Comparison of ENCODE assay signal across 8 cellular contexts in genomic region chr9:131727795-131728545, GRCh38. TPM values are rescaled to one million over a fixed set of nuclear protein-coding genes. Genes with fewer than 3 reads are reported as not detected.
A peak's percentile ranks its signal among the peaks of the same experiment; 100 is the strongest.
DNase-seq lines count a peak whose midpoint lies in the region; ATAC-seq, FAIRE-seq and TF ChIP-seq lines count a peak whose summit lies in the region.

No MANE protein-coding gene starts in this region.

- H3K4me1 ChIP-seq in keratinocyte (ENCODE audit: control insufficient read depth, extremely low read depth, insufficient read depth, low read length), result peaks cover 59% of the 10 kb centered on the region
- H3K4me1 ChIP-seq in upper lobe of right lung, result peaks cover 66% of the 10 kb centered on the region

- H3K36me3 ChIP-seq in keratinocyte (ENCODE audit: control insufficient read depth in 2 of 2, extremely low read depth in 1 of 2, insufficient read depth in 2 of 2, low read length in 2 of 2) (no peaks in the 10 kb centered on the region), upper lobe of right lung (no peaks in the 10 kb centered on the region)

- H3K4me2 ChIP-seq in keratinocyte (ENCODE audit: control insufficient read depth, extremely low read depth, insufficient read depth, low read depth, low read length), result peak overlapping the region; percentile 63

- dilution Hi-C loops in keratinocyte (cut with MboI; ENCODE audit: extremely low pct_ligation_motif_present, low sequenced_read_pairs), result no loop called here

- peaks cover 6% of the 10 kb centered on the region for H4K20me1 ChIP-seq in keratinocyte (ENCODE audit: control insufficient read depth, extremely low read depth, insufficient read depth, low read length)

- intact Hi-C loops in upper lobe of right lung (cut with DNase I), result no loop called here

- H3K9me3 ChIP-seq in keratinocyte (ENCODE audit: control insufficient read depth, low read depth, low read length), result no peaks in the 10 kb centered on the region
- no peaks in the 10 kb centered on the region for H3K9me3 ChIP-seq in upper lobe of right lung

- peaks cover 12% of the 10 kb centered on the region for H3K9me1 ChIP-seq in keratinocyte (ENCODE audit: control insufficient read depth, extremely low read depth, insufficient read depth, low read length)

- no peak for TF ChIP-seq CTCF in WTC11 (IDR thresholded peaks at IDR 0.05)
- no peak for TF ChIP-seq CTCF in keratinocyte (optimal IDR thresholded peaks at IDR 0.05 in 1 of 3, IDR thresholded peaks at IDR 0.05 in 1 of 3, conservative IDR thresholded peaks at IDR 0.05 in 1 of 3; ENCODE audit: extremely low read depth in 1 of 3, insufficient read depth in 2 of 3, low read length in 3 of 3)
- TF ChIP-seq CTCF in upper lobe of right lung (IDR thresholded peaks at IDR 0.05), result no peak

- H3K9me3 Mint-ChIP-seq in WTC11, result no peaks in the 10 kb centered on the region

- H3K27ac ChIP-seq in keratinocyte (ENCODE audit: control insufficient read depth, insufficient read depth, low read length) (peak overlapping the region; percentile 68), upper lobe of right lung (peak overlapping the region; percentile 65)

- POLR2A ChIA-PET in WTC11 (lab: Charles Lee), result interaction anchor here (0.5 to 1.4 kb wide), 3 partner anchors 9 to 408 kb away, joined by 3 to 5 read pairs (median 5); no protein-coding TSS in a partner anchor

- peak overlapping the region; percentile 59 for H3K9ac ChIP-seq in keratinocyte (ENCODE audit: control insufficient read depth, extremely low read depth, insufficient read depth, low read length)

- CTCF ChIA-PET in WTC11 (lab: Charles Lee), result interaction anchor here (1.5 to 2.9 kb wide), 3 partner anchors 27 to 137 kb away, joined by 3 to 11 read pairs (median 8); no protein-coding TSS in a partner anchor

- DNase-seq in stimulated activated CD4-positive, alpha-beta T cell treated with anti-CD3 and anti-CD28 coated beads, Interleukin-15, amount 100 ng/mL, for 24 hours, result peak; percentile 27
- DNase-seq in stimulated activated CD4-positive, alpha-beta T cell treated with anti-CD3 and anti-CD28 coated beads, Interleukin-2, amount 100 ng/mL, for 48 hours, result no peak
- DNase-seq in WTC11 (ENCODE audit: low spot score) (no peak), keratinocyte (ENCODE audit: low read depth, low spot score) (no peak), upper lobe of right lung (no peak), DMS114 treated with DMSO at 0.1 percent for 48 hours (lab: John Stamatoyannopoulos, UW; ENCODE audit: unreplicated experiment) (no peak), A172 (ENCODE audit: low spot score) (no peak), superior temporal gyrus (ENCODE audit: extremely low spot score) (no peak)

- no peaks in the 10 kb centered on the region for H3K27me3 Mint-ChIP-seq in WTC11 (ENCODE audit: low read depth)

- no peak for FAIRE-seq in keratinocyte (lab: Jason Lieb, UNC)

- no peak overlapping the region for H3K4me3 Mint-ChIP-seq in WTC11

- H2AFZ ChIP-seq in keratinocyte (ENCODE audit: control insufficient read depth, low read length), result no peak overlapping the region

- peak overlapping the region in 2 of 3 experiments; percentile 44 to 54 for H3K4me3 ChIP-seq in keratinocyte (ENCODE audit: control insufficient read depth in 2 of 3, extremely low read depth in 1 of 3, insufficient read depth in 2 of 3, low read depth in 1 of 3, low read length in 3 of 3)
- H3K4me3 ChIP-seq in upper lobe of right lung, result no peak overlapping the region

- H3K79me2 ChIP-seq in keratinocyte (ENCODE audit: control insufficient read depth, insufficient read depth, low read length), result peaks cover 48% of the 10 kb centered on the region

- peaks cover 41% of the 10 kb centered on the region for H3K4me1 Mint-ChIP-seq in WTC11

- H3K27me3 ChIP-seq in keratinocyte (ENCODE audit: control insufficient read depth, extremely low read depth, insufficient read depth, low read length) (no peaks in the 10 kb centered on the region), upper lobe of right lung (no peaks in the 10 kb centered on the region)

- peaks cover 4% of the 10 kb centered on the region; the same call in 1 of the 2 replicates for H3K36me3 Mint-ChIP-seq in WTC11

- ATAC-seq in WTC11 (no peak; the same call in 1 of the 2 replicates), upper lobe of right lung (no peak)

- H3K27ac Mint-ChIP-seq in WTC11, result peak overlapping the region; percentile 75

TF ChIP-seq in WTC11, 78 proteins besides CTCF, POLR2A, EP300 and RAD21:
- TF ChIP-seq ZNF425 (CRISPR knock-in tag; conservative IDR thresholded peaks at IDR 0.05), result no peak
- no peak for TF ChIP-seq SP1 (CRISPR knock-in tag; conservative IDR thresholded peaks at IDR 0.05)
- TF ChIP-seq ZNF263 (CRISPR knock-in tag; IDR thresholded peaks at IDR 0.05; ENCODE audit: low read depth), result no peak
- TF ChIP-seq ZBTB21 (CRISPR knock-in tag; IDR thresholded peaks at IDR 0.05; ENCODE audit: borderline replicate concordance), result no peak
- no peak for TF ChIP-seq OVOL2 (CRISPR knock-in tag; IDR thresholded peaks at IDR 0.05; ENCODE audit: borderline replicate concordance)
- no peak for TF ChIP-seq ZNF671 (CRISPR knock-in tag; IDR thresholded peaks at IDR 0.05)
- no peak for TF ChIP-seq ZNF281 (CRISPR knock-in tag; IDR thresholded peaks at IDR 0.05)
- no peak for TF ChIP-seq ZNF423 (CRISPR knock-in tag; IDR thresholded peaks at IDR 0.05)
- TF ChIP-seq CBFB (CRISPR knock-in tag; IDR thresholded peaks at IDR 0.05; ENCODE audit: low read depth), result no peak
- TF ChIP-seq MYBL2 (CRISPR knock-in tag; IDR thresholded peaks at IDR 0.05), result no peak
- no peak for TF ChIP-seq NFE2L1 (CRISPR knock-in tag; IDR thresholded peaks at IDR 0.05)
- no peak for TF ChIP-seq ZNF317 (CRISPR knock-in tag; IDR thresholded peaks at IDR 0.05; ENCODE audit: borderline replicate concordance, low read depth)

RNA-seq across cellular contexts. Expression of gene RAPGEF1, which starts 11.9 kb away (rescaled TPM):
- total RNA-seq in WTC11 (2021), result 57.9 to 66.2 TPM (median 65.7 TPM) in 3 replicates
- polyA plus RNA-seq in keratinocyte, result 18.5 to 30.1 TPM (median 19.2 TPM) in 3 replicates
- polyA plus RNA-seq in keratinocyte (2011; ENCODE audit: low read depth), result 12.1 TPM
- polyA plus RNA-seq in keratinocyte (2011; cell fraction: cytosol; rRNA removed), result 19.0 and 25.8 TPM in 2 replicates
- polyA plus RNA-seq in keratinocyte (2011; cell fraction: nucleus; rRNA removed), result 29.1 and 30.6 TPM in 2 replicates
- polyA plus RNA-seq in keratinocyte (2012; ENCODE audit: low replicate concordance), result 13.3 and 28.0 TPM in 2 replicates
- polyA minus RNA-seq in keratinocyte, result 22.0 to 50.7 TPM (median 27.9 TPM) in 3 replicates
- polyA minus RNA-seq in keratinocyte (2011; cell fraction: cytosol; rRNA and poly(A)+ RNA removed), result 21.5 TPM
- polyA minus RNA-seq in keratinocyte (2011; cell fraction: nucleus; rRNA and poly(A)+ RNA removed), result 16.7 and 26.4 TPM in 2 replicates
- 144 TPM for total RNA-seq in upper lobe of right lung
- 20.0 and 40.9 TPM in 2 replicates for total RNA-seq in A172 (2014; rRNA removed; shearing (Covaris generic))
